1 cellular context compared by ENCODE assay signal in the genomic region with DNA sequence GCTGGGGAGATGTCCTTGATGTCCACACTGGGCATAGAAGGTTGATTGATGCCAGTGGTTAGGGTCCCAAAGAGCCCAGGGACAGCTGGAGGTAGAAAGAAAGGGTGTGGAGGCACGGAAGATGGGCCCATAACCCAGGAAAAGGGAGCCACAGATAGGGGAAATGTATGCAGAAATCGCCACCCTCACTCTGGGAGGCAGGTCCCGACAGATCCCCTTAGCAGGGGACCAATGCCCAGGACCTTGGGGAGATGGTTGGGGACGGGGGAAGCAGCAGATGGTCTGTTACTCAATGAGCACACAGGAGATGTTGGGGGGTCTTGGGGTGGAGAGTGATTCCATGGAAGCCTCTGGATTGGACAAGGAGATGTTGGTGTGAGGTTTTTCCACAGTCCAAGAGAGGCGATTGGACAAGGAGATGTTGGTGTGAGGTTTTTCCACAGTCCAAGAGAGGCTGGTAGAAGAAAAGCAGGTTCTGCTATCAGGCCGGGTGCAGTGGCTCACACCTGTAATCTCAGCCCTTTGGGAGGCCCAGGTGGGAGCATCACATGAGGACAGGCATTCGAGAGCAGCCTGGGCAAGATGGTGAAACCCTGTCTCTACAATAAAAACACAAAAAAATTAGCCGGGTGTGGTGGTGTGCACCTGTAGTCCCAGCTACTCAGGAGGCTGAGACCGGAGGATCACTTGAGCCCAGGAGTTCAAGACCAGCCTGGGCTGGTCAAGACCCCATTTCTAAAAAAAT.
TF ChIP-seq lines count a peak whose summit lies in the region.

No MANE protein-coding gene starts in this region.

TF ChIP-seq in HepG2, 621 proteins besides CTCF, POLR2A, EP300 and RAD21:
- TF ChIP-seq SMC3 (IDR thresholded peaks at IDR 0.05; ENCODE audit: low read length) = no peak
- TF ChIP-seq NFKBIZ (CRISPR knock-in tag; IDR thresholded peaks at IDR 0.05) = no peak
- no peak for TF ChIP-seq PAWR (CRISPR knock-in tag; IDR thresholded peaks at IDR 0.05; ENCODE audit: borderline replicate concordance)
- TF ChIP-seq NRL (CRISPR knock-in tag; IDR thresholded peaks at IDR 0.05; ENCODE audit: borderline replicate concordance) = 0 out of 2 replicates have a peak, but pooled peaks have one; percentile 16
